In the genomic region with DNA sequence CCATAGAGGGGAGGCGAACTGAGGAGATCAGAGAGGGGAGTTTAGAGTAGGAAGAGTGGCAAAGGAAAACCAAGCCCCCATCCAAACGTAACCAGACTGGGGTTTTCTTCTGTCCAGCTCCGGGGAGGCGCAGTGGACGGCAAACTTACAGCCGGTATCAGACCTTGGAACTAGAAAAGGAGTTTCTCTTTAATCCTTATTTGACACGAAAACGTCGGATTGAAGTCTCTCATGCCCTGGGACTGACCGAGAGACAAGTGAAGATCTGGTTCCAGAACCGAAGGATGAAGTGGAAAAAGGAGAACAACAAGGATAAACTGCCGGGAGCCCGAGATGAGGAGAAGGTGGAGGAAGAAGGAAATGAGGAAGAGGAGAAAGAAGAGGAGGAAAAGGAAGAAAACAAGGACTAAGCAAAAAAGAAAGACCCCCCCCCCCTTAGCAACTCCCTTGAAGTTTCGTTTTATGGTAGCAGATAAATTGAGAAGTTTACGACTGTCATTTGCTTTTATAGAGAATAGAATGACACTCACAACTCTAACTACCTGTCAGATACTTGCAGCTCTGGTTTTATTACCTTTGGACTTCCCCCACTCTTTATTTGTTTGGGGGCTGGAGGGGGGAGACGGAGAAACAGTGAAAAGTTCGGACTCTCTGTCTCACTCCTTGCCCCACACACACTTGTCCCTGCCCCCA, we compare ENCODE assay signal across 16 cellular contexts. TPM values are rescaled to one million over a fixed set of nuclear protein-coding genes. Genes with fewer than 3 reads are reported as not detected.
A peak's percentile ranks its signal among the peaks of the same experiment; 100 is the strongest.
DNase-seq lines count a peak whose midpoint lies in the region; ATAC-seq, FAIRE-seq and TF ChIP-seq lines count a peak whose summit lies in the region.
"Had no signal": no experiment of that assay in that cellular context is flagged by ENCODE, and none has a peak within 500 bp of the region (broad histone marks: within the 10 kb centered on the region; RNA-seq: fewer than 3 reads in every experiment).

No MANE protein-coding gene starts in this region.

- H3K4me1 ChIP-seq in CD8-positive, alpha-beta memory T cell (ENCODE audit: insufficient read depth, low read length) = peaks cover 29% of the 10 kb centered on the region
- H3K4me1 ChIP-seq in Karpas-422 (ENCODE audit: low read length) (peaks cover 17% of the 10 kb centered on the region), H1 (replicated peaks in 1 of 4; ENCODE audit: control insufficient read depth in 3 of 4, insufficient read depth in 4 of 4, low read length in 3 of 4) (peaks cover 0 to 4% (median 0%) of the 10 kb centered on the region in 4 experiments; a peak in 2 of 7 replicates)

- no peak for FAIRE-seq in H1 (lab: Jason Lieb, UNC)
- FAIRE-seq: GM19239, HepG2 had no signal

- no peak for TF ChIP-seq POLR2A in H1 (IDR thresholded peaks at IDR 0.05; ENCODE audit: control extremely low read depth in 1 of 2, low read depth in 2 of 2, low read length in 2 of 2)

- H2AK5ac ChIP-seq in H1 (ENCODE audit: low read depth, low read length) = no peak overlapping the region

- intact Hi-C loops in posterior vena cava (cut with DNase I) = no loop called here
- intact Hi-C loops in activated CD4-positive, alpha-beta memory T cell treated with anti-CD3 and anti-CD28 coated beads for 36 hours (cut with micrococcal nuclease) = no loop called here

- no peak overlapping the region for H2BK120ac ChIP-seq in H1 (replicated peaks; ENCODE audit: low read depth, low read length)

- no peak for DNase-seq in CD8-positive, alpha-beta memory T cell
- DNase-seq in Karpas-422 (no peak), H1 (ENCODE audit: low read depth in 1 of 2, low spot score in 2 of 2) (no peak), skeletal muscle cell (ENCODE audit: low read depth) (no peak), posterior vena cava (ENCODE audit: low spot score) (no peak), AG20443 (ENCODE audit: low spot score) (no peak)
- no peak for DNase-seq in activated CD4-positive, alpha-beta memory T cell treated with anti-CD3 and anti-CD28 coated beads for 36 hours
- DNase-seq: NCI-H1417, NCI-H446, posterior cingulate gyrus, upper lobe of left lung had no signal

- TF ChIP-seq CTCF in H1 (IDR thresholded peaks at IDR 0.05; ENCODE audit: control extremely low read depth in 1 of 3, insufficient read depth in 1 of 3, low read depth in 1 of 3, low read length in 3 of 3) = no peak

- H3K18ac ChIP-seq in H1 (ENCODE audit: extremely low read depth, low read length) = no peak overlapping the region

- no peaks in the 10 kb centered on the region for H3K9me2 ChIP-seq in Karpas-422 (replicated peaks; ENCODE audit: insufficient read depth, low read length)

- H2BK20ac ChIP-seq in H1 (ENCODE audit: low read length) = no peak overlapping the region; the same call in 1 of the 2 replicates

- H4K20me1 ChIP-seq in Karpas-422 (ENCODE audit: insufficient read depth, low read depth, low read length) (no peaks in the 10 kb centered on the region), H1 (replicated peaks in 1 of 2; ENCODE audit: control insufficient read depth in 1 of 2, insufficient read depth in 2 of 2, low read length in 2 of 2) (peaks cover 4 to 49% of the 10 kb centered on the region in 2 experiments)

- WGBS in H1 (ENCODE audit: extremely low coverage in 1 of 2, insufficient coverage in 1 of 2, insufficient read length in 1 of 2, insufficient replicate concordance in 2 of 2, low coverage in 1 of 2, low lambda C conversion rate in 2 of 2, missing lambda C conversion rate in 1 of 2), 2 experiments = 19% methylated on average over 17 of the region's 17 CpGs; no CpG with 5 or more reads in 1 of the 2 experiments

- H3K4me3 ChIP-seq in CD8-positive, alpha-beta memory T cell (ENCODE audit: low read length) = no peak overlapping the region
- H3K4me3 ChIP-seq in Karpas-422 (ENCODE audit: low read length) (peak overlapping the region; percentile 52; the same call in 1 of the 2 replicates), H1 (ENCODE audit: extremely low read depth in 1 of 4, insufficient read depth in 2 of 4, low read depth in 3 of 4, low read length in 4 of 4) (no peak overlapping the region), skeletal muscle cell (ENCODE audit: low read depth, low read length) (peak overlapping the region; percentile 54)
- H3K4me3 ChIP-seq: upper lobe of left lung had no signal

- H3K4me1 Mint-ChIP-seq in CD8-positive, alpha-beta memory T cell = peaks cover 28 to 49% (median 29%) of the 10 kb centered on the region in 3 donors
- H3K4me1 Mint-ChIP-seq in activated CD4-positive, alpha-beta memory T cell treated with anti-CD3 and anti-CD28 coated beads for 36 hours (ENCODE audit: low read depth) = peaks cover 36% of the 10 kb centered on the region

- no peak for ATAC-seq in GM19324 (IDR thresholded peaks at IDR 0.05; ENCODE audit: low FRiP score, unreplicated experiment)
- ATAC-seq: HepG2, SK-N-SH treated with all-trans-retinoic acid at 6 μM for 48 hours had no signal

- H3K27me3 Mint-ChIP-seq in CD8-positive, alpha-beta memory T cell = peaks cover 79 to 98% of the 10 kb centered on the region in 2 donors
- peaks cover 84% of the 10 kb centered on the region for H3K27me3 Mint-ChIP-seq in activated CD4-positive, alpha-beta memory T cell treated with anti-CD3 and anti-CD28 coated beads for 36 hours

- no peak overlapping the region for H4K91ac ChIP-seq in H1 (replicated peaks; ENCODE audit: insufficient read length, low read length)

- peak overlapping the region in 2 of 8 donors; percentile 2 to 18 for H3K27ac Mint-ChIP-seq in CD8-positive, alpha-beta memory T cell
- H3K27ac Mint-ChIP-seq in activated CD4-positive, alpha-beta memory T cell treated with anti-CD3 and anti-CD28 coated beads for 36 hours = no peak overlapping the region

- H3K4me2 ChIP-seq in Karpas-422 (ENCODE audit: low read depth, low read length, poor library complexity, severe bottlenecking) = peak overlapping the region; percentile 53
- no peak overlapping the region for H3K4me2 ChIP-seq in H1 (ENCODE audit: insufficient read depth in 1 of 2, low read depth in 2 of 2, low read length in 2 of 2)

- no peaks in the 10 kb centered on the region for H3K23me2 ChIP-seq in H1 (ENCODE audit: low read depth, low read length)

- H4K8ac ChIP-seq in H1 (ENCODE audit: extremely low read depth, insufficient read depth, low read length) = no peak overlapping the region

- H3K79me2 ChIP-seq in Karpas-422 (ENCODE audit: low read length) = no peaks in the 10 kb centered on the region
- H3K79me2 ChIP-seq in H1 (ENCODE audit: control insufficient read depth in 1 of 2, insufficient read depth in 2 of 2, low read length in 2 of 2) = no peaks in the 10 kb centered on the region

- TF ChIP-seq EP300 in H1 (IDR thresholded peaks at IDR 0.05; ENCODE audit: borderline replicate concordance in 1 of 2, low read depth in 2 of 2, low read length in 2 of 2) = no peak

- CTCF ChIA-PET in CD8-positive, alpha-beta memory T cell (lab: Charles Lee) = interaction anchor here (6.7 to 15.2 kb wide), 2 partner anchors 194 to 204 kb away, joined by 51 to 216 read pairs; no protein-coding TSS in a partner anchor
- CTCF ChIA-PET in H1 (lab: Charles Lee; ENCODE audit: partially characterized antibody) = interaction anchor here (0.7 to 9.7 kb wide), 7 partner anchors 16 to 228 kb away, joined by 3 to 172 read pairs (median 4); partner anchors contain the start of genes HOXC5 and HOXC6
- CTCF ChIA-PET in activated CD4-positive, alpha-beta memory T cell treated with anti-CD3 and anti-CD28 coated beads for 36 hours (lab: Charles Lee) = interaction anchor here (8.6 to 9.3 kb wide), 2 partner anchors 181 to 190 kb away, joined by 112 to 127 read pairs; partner anchors contain the start of gene SMUG1

- no peaks in the 10 kb centered on the region for H3K36me3 Mint-ChIP-seq in CD8-positive, alpha-beta memory T cell
- H3K36me3 Mint-ChIP-seq in activated CD4-positive, alpha-beta memory T cell treated with anti-CD3 and anti-CD28 coated beads for 36 hours = no peaks in the 10 kb centered on the region

- H2BK12ac ChIP-seq in H1 (ENCODE audit: low read depth, low read length) = peak overlapping the region; percentile 75; the same call in 1 of the 2 replicates

- H3K27me3 ChIP-seq in CD8-positive, alpha-beta memory T cell (ENCODE audit: insufficient read depth, low read length, poor library complexity, severe bottlenecking) = peaks cover 81% of the 10 kb centered on the region
- no peaks in the 10 kb centered on the region for H3K27me3 ChIP-seq in Karpas-422 (ENCODE audit: low read length)
- H3K27me3 ChIP-seq in H1 (replicated peaks in 1 of 4; ENCODE audit: control insufficient read depth in 3 of 4, extremely low read depth in 1 of 4, insufficient read depth in 3 of 4, low read length in 3 of 4) = peaks cover 97 to 100% (median 99%) of the 10 kb centered on the region in 4 experiments

- H2AFZ ChIP-seq in Karpas-422 (ENCODE audit: low read length) (peak overlapping the region; percentile 70; the same call in 1 of the 2 replicates), H1 (ENCODE audit: low read length) (no peak overlapping the region)

- no peaks in the 10 kb centered on the region for H3K36me3 ChIP-seq in CD8-positive, alpha-beta memory T cell (ENCODE audit: insufficient read depth, low read length)
- H3K36me3 ChIP-seq in Karpas-422 (ENCODE audit: insufficient read depth, low read length) (no peaks in the 10 kb centered on the region), H1 (ENCODE audit: control insufficient read depth in 2 of 4, insufficient read depth in 4 of 4, low read length in 3 of 4) (no peaks in the 10 kb centered on the region)
- H3K36me3 ChIP-seq: upper lobe of left lung had no signal

- no peaks in the 10 kb centered on the region for H3K79me1 ChIP-seq in H1 (ENCODE audit: low read depth, low read length)

- no peaks in the 10 kb centered on the region for H3K9me3 ChIP-seq in CD8-positive, alpha-beta memory T cell (ENCODE audit: low read length)
- H3K9me3 ChIP-seq in Karpas-422 (ENCODE audit: low read length) (no peaks in the 10 kb centered on the region), H1 (ENCODE audit: insufficient read depth in 2 of 2, low read depth in 1 of 2, low read length in 1 of 2) (no peaks in the 10 kb centered on the region)
- H3K9me3 ChIP-seq: upper lobe of left lung had no signal

- TF ChIP-seq RAD21 in H1 (IDR thresholded peaks at IDR 0.05 in 1 of 2, conservative IDR thresholded peaks at IDR 0.05 in 1 of 2; ENCODE audit: low read depth in 2 of 2, low read length in 2 of 2) = no peak

- H4K5ac ChIP-seq in H1 (ENCODE audit: insufficient read length, low read depth, low read length) = no peak overlapping the region

- no peak overlapping the region for H3K4ac ChIP-seq in H1 (replicated peaks; ENCODE audit: insufficient read length, low read depth, low read length)

- H3K4me3 Mint-ChIP-seq in CD8-positive, alpha-beta memory T cell = peak overlapping the region in 4 of 7 donors; percentile 20 to 52 (median 35)
- H3K4me3 Mint-ChIP-seq in activated CD4-positive, alpha-beta memory T cell treated with anti-CD3 and anti-CD28 coated beads for 36 hours = no peak overlapping the region

- H3K27ac ChIP-seq in CD8-positive, alpha-beta memory T cell (ENCODE audit: low read depth, low read length) = no peak overlapping the region
- H3K27ac ChIP-seq in Karpas-422 (ENCODE audit: low read length) (no peak overlapping the region), H1 (ENCODE audit: low read depth, low read length) (no peak overlapping the region)
- H3K27ac ChIP-seq: upper lobe of left lung had no signal

- H3K14ac ChIP-seq in H1 (ENCODE audit: insufficient read length) = no peak overlapping the region

- H2BK5ac ChIP-seq in H1 (ENCODE audit: low read depth, low read length) = no peak overlapping the region

- H3K9me3 Mint-ChIP-seq in CD8-positive, alpha-beta memory T cell = peaks cover 0 to 2% (median 0%) of the 10 kb centered on the region in 5 donors
- H3K9me3 Mint-ChIP-seq in activated CD4-positive, alpha-beta memory T cell treated with anti-CD3 and anti-CD28 coated beads for 36 hours = no peaks in the 10 kb centered on the region

- H3K56ac ChIP-seq in H1 (replicated peaks; ENCODE audit: insufficient read length, low read depth, low read length) = no peak overlapping the region

- no peak overlapping the region for H3K23ac ChIP-seq in H1 (ENCODE audit: insufficient read length)

- peak overlapping the region; percentile 65; the same call in 1 of the 2 replicates for H2BK15ac ChIP-seq in H1 (ENCODE audit: low read length)

- POLR2A ChIA-PET in CD8-positive, alpha-beta memory T cell (lab: Charles Lee) = no interaction called here
- POLR2A ChIA-PET in H1 (lab: Charles Lee; ENCODE audit: partially characterized antibody) = no interaction called here
- POLR2A ChIA-PET in activated CD4-positive, alpha-beta memory T cell treated with anti-CD3 and anti-CD28 coated beads for 36 hours (lab: Charles Lee) = no interaction called here

- peak overlapping the region; percentile 50 for H3K9ac ChIP-seq in Karpas-422 (ENCODE audit: low read length)
- no peak overlapping the region for H3K9ac ChIP-seq in H1 (replicated peaks in 1 of 4; ENCODE audit: extremely low read depth in 1 of 4, low read depth in 3 of 4, low read length in 3 of 4)

RNA-seq across cellular contexts. Expression of gene HOXC8, which starts 2.3 kb away (rescaled TPM):
- total RNA-seq in CD8-positive, alpha-beta memory T cell = not detected
- polyA plus RNA-seq in CD8-positive, alpha-beta memory T cell = not detected
- total RNA-seq in Karpas-422 (2014; rRNA removed; shearing (Covaris generic); ENCODE audit: low replicate concordance) = not detected in 2 replicates
- total RNA-seq in H1 (2021; fragmentation: NEBNext Ultra II Directional; extraction: Animal tissue kit (Norgen Biotek cat#: 25700)) = not detected in 2 replicates
- polyA plus RNA-seq in H1 (2011; rRNA removed) = not detected in 2 replicates
- not detected for polyA plus RNA-seq in H1 (2011; cell fraction: cytosol; rRNA removed)
- not detected for polyA plus RNA-seq in H1 (2011; cell fraction: nucleus; rRNA removed)
- polyA plus RNA-seq in H1 (2012, experiment 1 of 2) = 0.09 TPM in 1 of 4 replicates, not detected in the others
- polyA plus RNA-seq in H1 (2012, experiment 2 of 2) = not detected
- not detected for polyA plus RNA-seq in H1 (2013, experiment 1 of 2)
- polyA plus RNA-seq in H1 (2013, experiment 2 of 2) = not detected
- not detected in 2 replicates for polyA minus RNA-seq in H1 (2011; rRNA and poly(A)+ RNA removed)
- polyA minus RNA-seq in H1 (2011; cell fraction: cytosol; rRNA and poly(A)+ RNA removed) = not detected
- polyA minus RNA-seq in H1 (2011; cell fraction: nucleus; rRNA and poly(A)+ RNA removed) = not detected
- 10 to 100 TPM; 13.5 to 22.4 TPM for total RNA-seq in posterior vena cava
- not detected for total RNA-seq in activated CD4-positive, alpha-beta memory T cell treated with anti-CD3 and anti-CD28 coated beads for 36 hours
- total RNA-seq: HepG2, mononuclear cell, upper lobe of left lung had no signal

RNA-seq across cellular contexts. Expression of gene HOXC9, which starts 11.2 kb away (rescaled TPM):
- not detected for total RNA-seq in CD8-positive, alpha-beta memory T cell
- polyA plus RNA-seq in CD8-positive, alpha-beta memory T cell = not detected
- not detected in 2 replicates for total RNA-seq in Karpas-422 (2014; rRNA removed; shearing (Covaris generic); ENCODE audit: low replicate concordance)
- total RNA-seq in H1 (2021; fragmentation: NEBNext Ultra II Directional; extraction: Animal tissue kit (Norgen Biotek cat#: 25700)) = not detected in 2 replicates
- not detected in 2 replicates for polyA plus RNA-seq in H1 (2011; rRNA removed)
- polyA plus RNA-seq in H1 (2011; cell fraction: cytosol; rRNA removed) = not detected
- not detected for polyA plus RNA-seq in H1 (2011; cell fraction: nucleus; rRNA removed)
- polyA plus RNA-seq in H1 (2012, experiment 1 of 2) = not detected in 4 replicates
- not detected for polyA plus RNA-seq in H1 (2012, experiment 2 of 2)
- polyA plus RNA-seq in H1 (2013, experiment 1 of 2) = not detected
- not detected for polyA plus RNA-seq in H1 (2013, experiment 2 of 2)
- not detected in 2 replicates for polyA minus RNA-seq in H1 (2011; rRNA and poly(A)+ RNA removed)
- not detected for polyA minus RNA-seq in H1 (2011; cell fraction: cytosol; rRNA and poly(A)+ RNA removed)
- not detected for polyA minus RNA-seq in H1 (2011; cell fraction: nucleus; rRNA and poly(A)+ RNA removed)
- 10 to 100 TPM in 1 of 2 donors, 1 to 10 TPM in 1; 7.0 to 12.0 TPM for total RNA-seq in posterior vena cava
- total RNA-seq in activated CD4-positive, alpha-beta memory T cell treated with anti-CD3 and anti-CD28 coated beads for 36 hours = not detected
- total RNA-seq: mononuclear cell had no signal

RNA-seq across cellular contexts. Expression of gene HOXC6, which starts 17.1 kb away (rescaled TPM):
- not detected for total RNA-seq in CD8-positive, alpha-beta memory T cell
- polyA plus RNA-seq in CD8-positive, alpha-beta memory T cell = not detected
- not detected in 2 replicates for total RNA-seq in Karpas-422 (2014; rRNA removed; shearing (Covaris generic); ENCODE audit: low replicate concordance)
- not detected in 2 replicates for total RNA-seq in H1 (2021; fragmentation: NEBNext Ultra II Directional; extraction: Animal tissue kit (Norgen Biotek cat#: 25700))
- polyA plus RNA-seq in H1 (2011; rRNA removed) = not detected in 2 replicates
- not detected for polyA plus RNA-seq in H1 (2011; cell fraction: cytosol; rRNA removed)
- not detected for polyA plus RNA-seq in H1 (2011; cell fraction: nucleus; rRNA removed)
- polyA plus RNA-seq in H1 (2012, experiment 1 of 2) = not detected in 4 replicates
- not detected for polyA plus RNA-seq in H1 (2012, experiment 2 of 2)
- polyA plus RNA-seq in H1 (2013, experiment 1 of 2) = not detected
- polyA plus RNA-seq in H1 (2013, experiment 2 of 2) = not detected
- not detected in 2 replicates for polyA minus RNA-seq in H1 (2011; rRNA and poly(A)+ RNA removed)
- polyA minus RNA-seq in H1 (2011; cell fraction: cytosol; rRNA and poly(A)+ RNA removed) = not detected
- polyA minus RNA-seq in H1 (2011; cell fraction: nucleus; rRNA and poly(A)+ RNA removed) = not detected
- 10 to 100 TPM; 23.5 to 31.1 TPM for total RNA-seq in posterior vena cava
- not detected for total RNA-seq in activated CD4-positive, alpha-beta memory T cell treated with anti-CD3 and anti-CD28 coated beads for 36 hours
- total RNA-seq: HepG2, mononuclear cell had no signal
- polyA plus RNA-seq: HepG2 had no signal

RNA-seq across cellular contexts. Expression of gene HOXC5, which starts 21.7 kb away (rescaled TPM):
- not detected for total RNA-seq in CD8-positive, alpha-beta memory T cell
- polyA plus RNA-seq in CD8-positive, alpha-beta memory T cell = not detected
- total RNA-seq in Karpas-422 (2014; rRNA removed; shearing (Covaris generic); ENCODE audit: low replicate concordance) = not detected in 2 replicates
- total RNA-seq in H1 (2021; fragmentation: NEBNext Ultra II Directional; extraction: Animal tissue kit (Norgen Biotek cat#: 25700)) = not detected in 2 replicates
- not detected in 2 replicates for polyA plus RNA-seq in H1 (2011; rRNA removed)
- not detected for polyA plus RNA-seq in H1 (2011; cell fraction: cytosol; rRNA removed)
- not detected for polyA plus RNA-seq in H1 (2011; cell fraction: nucleus; rRNA removed)
- not detected in 4 replicates for polyA plus RNA-seq in H1 (2012, experiment 1 of 2)
- not detected for polyA plus RNA-seq in H1 (2012, experiment 2 of 2)
- not detected for polyA plus RNA-seq in H1 (2013, experiment 1 of 2)
- not detected for polyA plus RNA-seq in H1 (2013, experiment 2 of 2)
- not detected in 2 replicates for polyA minus RNA-seq in H1 (2011; rRNA and poly(A)+ RNA removed)
- polyA minus RNA-seq in H1 (2011; cell fraction: cytosol; rRNA and poly(A)+ RNA removed) = not detected
- not detected for polyA minus RNA-seq in H1 (2011; cell fraction: nucleus; rRNA and poly(A)+ RNA removed)
- total RNA-seq in posterior vena cava = 1 to 10 TPM; 2.9 to 5.6 TPM
- not detected for total RNA-seq in activated CD4-positive, alpha-beta memory T cell treated with anti-CD3 and anti-CD28 coated beads for 36 hours
- total RNA-seq: HepG2, mononuclear cell had no signal
- polyA plus RNA-seq: HepG2 had no signal

RNA-seq across cellular contexts. Expression of gene HOXC10, which starts 26.2 kb away (rescaled TPM):
- total RNA-seq in CD8-positive, alpha-beta memory T cell = not detected
- polyA plus RNA-seq in CD8-positive, alpha-beta memory T cell = not detected
- total RNA-seq in Karpas-422 (2014; rRNA removed; shearing (Covaris generic); ENCODE audit: low replicate concordance) = not detected in 2 replicates
- not detected in 2 replicates for total RNA-seq in H1 (2021; fragmentation: NEBNext Ultra II Directional; extraction: Animal tissue kit (Norgen Biotek cat#: 25700))
- polyA plus RNA-seq in H1 (2011; rRNA removed) = not detected in 2 replicates
- polyA plus RNA-seq in H1 (2011; cell fraction: cytosol; rRNA removed) = not detected
- polyA plus RNA-seq in H1 (2011; cell fraction: nucleus; rRNA removed) = not detected
- polyA plus RNA-seq in H1 (2012, experiment 1 of 2) = not detected in 4 replicates
- 0.20 TPM for polyA plus RNA-seq in H1 (2012, experiment 2 of 2)
- not detected for polyA plus RNA-seq in H1 (2013, experiment 1 of 2)
- not detected for polyA plus RNA-seq in H1 (2013, experiment 2 of 2)
- not detected in 2 replicates for polyA minus RNA-seq in H1 (2011; rRNA and poly(A)+ RNA removed)
- polyA minus RNA-seq in H1 (2011; cell fraction: cytosol; rRNA and poly(A)+ RNA removed) = not detected
- polyA minus RNA-seq in H1 (2011; cell fraction: nucleus; rRNA and poly(A)+ RNA removed) = not detected
- total RNA-seq in posterior vena cava = 10 to 100 TPM; 27.9 to 35.5 TPM
- not detected for total RNA-seq in activated CD4-positive, alpha-beta memory T cell treated with anti-CD3 and anti-CD28 coated beads for 36 hours
- total RNA-seq: HepG2, mononuclear cell, upper lobe of left lung had no signal
- polyA plus RNA-seq: HepG2 had no signal

Comparison
In these comparisons a context has a peak if more than half of its experiments do, and no peak if none do; other contexts are left out.
1. H3K4me3 ChIP-seq: peak in Karpas-422 (single experiment) and skeletal muscle cell (single experiment); none in CD8-positive, alpha-beta memory T cell (single experiment) and H1 (0 of 4).
2. RNA of gene HOXC8, which starts 2.3 kb away (total RNA-seq): 13.5 to 22.4 TPM in posterior vena cava; not detected in CD8-positive, alpha-beta memory T cell, not detected in Karpas-422, not detected in H1 and not detected in activated CD4-positive, alpha-beta memory T cell treated with anti-CD3 and anti-CD28 coated beads for 36 hours; every median in the first group is over 10 times any median in the second.
3. RNA of gene HOXC6, which starts 17.1 kb away (total RNA-seq): 23.5 to 31.1 TPM in posterior vena cava; not detected in activated CD4-positive, alpha-beta memory T cell treated with anti-CD3 and anti-CD28 coated beads for 36 hours, not detected in CD8-positive, alpha-beta memory T cell, not detected in Karpas-422 and not detected in H1; every median in the first group is over 10 times any median in the second.